Comparison of ENCODE assay signal across 8 cellular contexts in the genomic region with DNA sequence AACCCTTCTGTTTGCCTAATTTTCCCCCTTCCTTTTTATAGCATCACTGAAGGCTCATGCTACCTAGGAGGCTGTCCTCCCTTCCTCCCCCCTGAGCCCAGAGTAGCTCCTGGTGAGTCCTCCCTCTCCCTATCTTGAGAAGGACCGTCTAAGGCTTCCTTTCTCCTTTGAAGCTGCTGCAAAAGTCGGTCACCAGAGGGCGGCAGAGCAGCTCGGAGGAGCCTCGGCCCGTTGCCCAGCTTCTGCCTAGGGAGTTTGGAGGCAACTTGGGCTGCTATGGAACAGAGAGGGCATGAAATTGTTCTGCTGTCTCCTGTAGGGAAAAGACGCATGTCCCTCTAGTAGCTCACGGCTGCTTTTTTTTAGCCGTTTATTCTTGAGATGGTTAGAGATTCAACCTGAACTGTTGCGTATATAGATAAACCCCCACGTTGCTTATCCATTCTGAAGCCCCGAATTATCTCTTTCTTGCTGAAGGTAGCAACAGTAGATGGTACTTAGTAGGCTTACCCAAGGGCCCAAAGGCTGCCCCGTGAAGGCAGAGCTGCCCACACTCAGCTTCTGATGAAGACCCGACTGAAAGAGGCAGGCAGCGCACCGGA. TPM values are rescaled to one million over a fixed set of nuclear protein-coding genes. Genes with fewer than 3 reads are reported as not detected.
DNase-seq lines count a peak whose midpoint lies in the region; ATAC-seq lines count a peak whose summit lies in the region.

No MANE protein-coding gene starts in this region.

- H3K4me1 ChIP-seq in SJSA1 (replicated peaks) (peaks cover 8% of the 10 kb centered on the region), trophoblast cell (ENCODE audit: control insufficient read depth in 1 of 2, insufficient read depth in 2 of 2, low read length in 2 of 2) (peaks cover 14 to 16% of the 10 kb centered on the region in 2 experiments), aorta (ENCODE audit: control insufficient read depth in 1 of 2, insufficient read depth in 2 of 2, low read length in 2 of 2) (no peaks in the 10 kb centered on the region)

- no peak overlapping the region for H3K14ac ChIP-seq in trophoblast cell (ENCODE audit: low read length)

- no peak overlapping the region for H2BK12ac ChIP-seq in trophoblast cell (ENCODE audit: low read length)

- H3K18ac ChIP-seq in trophoblast cell (ENCODE audit: low read length) = no peak overlapping the region

- H4K12ac ChIP-seq in trophoblast cell (ENCODE audit: low read depth, low read length) = no peak overlapping the region

- H3K27me3 ChIP-seq in SJSA1 (replicated peaks) = peaks cover 5% of the 10 kb centered on the region; the same call in 1 of the 2 replicates
- no peaks in the 10 kb centered on the region for H3K27me3 ChIP-seq in trophoblast cell (ENCODE audit: insufficient read depth, low read length)
- H3K27me3 ChIP-seq in aorta (ENCODE audit: control insufficient read depth in 1 of 2, insufficient read depth in 2 of 2, low read length in 1 of 2) = no peaks in the 10 kb centered on the region

- H4K8ac ChIP-seq in trophoblast cell (ENCODE audit: low read depth, low read length) = no peak overlapping the region

- H3K79me1 ChIP-seq in trophoblast cell (ENCODE audit: low read length) = peaks cover 7% of the 10 kb centered on the region

- peaks cover 9% of the 10 kb centered on the region for H3K4me1 Mint-ChIP-seq in activated naive CD4-positive, alpha-beta T cell treated with anti-CD3 and anti-CD28 coated beads for 36 hours (ENCODE audit: low read depth)

- no peak overlapping the region for H3K4me3 Mint-ChIP-seq in activated naive CD4-positive, alpha-beta T cell treated with anti-CD3 and anti-CD28 coated beads for 36 hours

- no peak overlapping the region for H3K23ac ChIP-seq in trophoblast cell (ENCODE audit: low read length)

- H3K9me3 ChIP-seq in SJSA1 (replicated peaks) (no peaks in the 10 kb centered on the region), trophoblast cell (ENCODE audit: insufficient read depth, low read depth, low read length) (no peaks in the 10 kb centered on the region), aorta (ENCODE audit: control insufficient read depth, low read length) (no peaks in the 10 kb centered on the region)

- DNase-seq in DMS153 treated with DMSO at 0.1 percent for 48 hours (lab: John Stamatoyannopoulos, UW; ENCODE audit: unreplicated experiment) (peak; percentile 82), KG1 (lab: John Stamatoyannopoulos, UW) (peak; percentile 63), SJSA1 (ENCODE audit: low read depth in 1 of 2, low spot score in 2 of 2) (peak; percentile 58 to 71), glomerular visceral epithelial cell (ENCODE audit: extremely low spot score) (peak; percentile 66), trophoblast cell (peak; percentile 68 to 86), aorta (peak; percentile 89 to 93)
- peak; percentile 76 for DNase-seq in activated naive CD4-positive, alpha-beta T cell treated with anti-CD3 and anti-CD28 coated beads for 36 hours

- H3K79me2 ChIP-seq in trophoblast cell (ENCODE audit: control insufficient read depth, insufficient read depth, low read length, poor library complexity) = peaks cover 2% of the 10 kb centered on the region

- ATAC-seq in aorta (ENCODE audit: low FRiP score) (peak; percentile 77), HG03442 (IDR thresholded peaks at IDR 0.05; ENCODE audit: unreplicated experiment) (no peak)

- H3K4ac ChIP-seq in trophoblast cell (ENCODE audit: low read depth, low read length) = no peak overlapping the region

- H3K9ac ChIP-seq in trophoblast cell (ENCODE audit: low read length) = no peak overlapping the region

- no peak overlapping the region for H2AFZ ChIP-seq in trophoblast cell (ENCODE audit: insufficient read depth, low read length, poor library complexity)

- no peaks in the 10 kb centered on the region for H3K9me3 Mint-ChIP-seq in activated naive CD4-positive, alpha-beta T cell treated with anti-CD3 and anti-CD28 coated beads for 36 hours

- H3K27ac ChIP-seq in SJSA1 = no peak overlapping the region
- H3K27ac ChIP-seq in trophoblast cell (ENCODE audit: low read depth, low read length) = no peak overlapping the region
- H3K27ac ChIP-seq in aorta (ENCODE audit: low read depth in 1 of 2, low read length in 2 of 2) = no peak overlapping the region

- no peak overlapping the region for H4K91ac ChIP-seq in trophoblast cell (ENCODE audit: low read depth, low read length)

- H3K36me3 ChIP-seq in SJSA1 (no peaks in the 10 kb centered on the region), trophoblast cell (ENCODE audit: control insufficient read depth in 1 of 2, insufficient read depth in 2 of 2, low read length in 2 of 2) (peaks cover 7 to 11% of the 10 kb centered on the region in 2 experiments), aorta (ENCODE audit: control insufficient read depth in 1 of 2, insufficient read depth in 2 of 2, low read length in 1 of 2) (no peaks in the 10 kb centered on the region)

- H3K36me3 Mint-ChIP-seq in activated naive CD4-positive, alpha-beta T cell treated with anti-CD3 and anti-CD28 coated beads for 36 hours (ENCODE audit: low read depth) = no peaks in the 10 kb centered on the region

- peaks cover 32% of the 10 kb centered on the region for H3K27me3 Mint-ChIP-seq in activated naive CD4-positive, alpha-beta T cell treated with anti-CD3 and anti-CD28 coated beads for 36 hours (ENCODE audit: low read depth)

- no peak overlapping the region for H3K4me2 ChIP-seq in trophoblast cell (ENCODE audit: low read length)

- CTCF ChIA-PET in activated naive CD4-positive, alpha-beta T cell treated with anti-CD3 and anti-CD28 coated beads for 36 hours (lab: Charles Lee) = interaction anchor here (0.5 to 3.5 kb wide), 23 partner anchors 12 to 1293 kb away, joined by 3 to 44 read pairs (median 4); no protein-coding TSS in a partner anchor

- no peak overlapping the region for H3K27ac Mint-ChIP-seq in activated naive CD4-positive, alpha-beta T cell treated with anti-CD3 and anti-CD28 coated beads for 36 hours

- no peak overlapping the region for H2BK120ac ChIP-seq in trophoblast cell (ENCODE audit: insufficient read depth, low read length, poor library complexity)

- intact Hi-C loops in activated naive CD4-positive, alpha-beta T cell treated with anti-CD3 and anti-CD28 coated beads for 36 hours (cut with micrococcal nuclease) = loop anchor here (1.0 to 10.0 kb wide), 4 partner anchors 19 to 950 kb away; no protein-coding TSS in a partner anchor
- intact Hi-C loops in aorta (cut with DNase I) = loop anchor here in 1 of 2 donors (5.0 kb wide), 1 partner anchor 303 kb away; no protein-coding TSS in a partner anchor

- WGBS in trophoblast cell (ENCODE audit: extremely low coverage, insufficient coverage, insufficient read length) = no CpG with 5 or more reads among the region's 16 CpGs
- WGBS in aorta, 2 donors = 38 to 40% methylated on average over 16 of the region's 16 CpGs

- H3K4me3 ChIP-seq in SJSA1 (no peak overlapping the region), trophoblast cell (ENCODE audit: low read depth, low read length) (no peak overlapping the region), aorta (ENCODE audit: low read length in 2 of 2) (no peak overlapping the region)

- no peak overlapping the region for H2BK5ac ChIP-seq in trophoblast cell (ENCODE audit: low read depth, low read length, poor library complexity)

- no peak overlapping the region for H2AK5ac ChIP-seq in trophoblast cell (ENCODE audit: low read length)

RNA-seq across cellular contexts. Expression of gene WNT5B, which starts 5.7 kb away (rescaled TPM):
- total RNA-seq in SJSA1 (2014; rRNA removed; shearing (Covaris generic)) = 8.9 and 15.4 TPM in 2 replicates
- total RNA-seq in activated naive CD4-positive, alpha-beta T cell treated with anti-CD3 and anti-CD28 coated beads for 36 hours = not detected
- polyA plus RNA-seq in trophoblast cell (2013) = 15.8 and 15.9 TPM in 2 replicates
- 10 to 100 TPM in 1 of 2 donors, 1 to 10 TPM in 1; 4.2 to 11.2 TPM for total RNA-seq in aorta
- polyA plus RNA-seq in aorta = 1 to 10 TPM in 1 of 2 donors, under 1 TPM in 1; 0.88 to 1.3 TPM

RNA-seq across cellular contexts. Expression of gene FBXL14, which starts 40.3 kb away (rescaled TPM):
- 8.1 and 16.1 TPM in 2 replicates for total RNA-seq in SJSA1 (2014; rRNA removed; shearing (Covaris generic))
- 10 to 100 TPM; 11.4 to 11.9 TPM for total RNA-seq in activated naive CD4-positive, alpha-beta T cell treated with anti-CD3 and anti-CD28 coated beads for 36 hours
- polyA plus RNA-seq in trophoblast cell (2013) = 3.3 and 3.9 TPM in 2 replicates
- total RNA-seq in aorta = 10 to 100 TPM in 1 of 2 donors, 1 to 10 TPM in 1; 8.0 to 13.2 TPM
- polyA plus RNA-seq in aorta = 1 to 10 TPM; 2.8 to 7.1 TPM

RNA-seq across cellular contexts. Expression of gene ADIPOR2, which starts 56.2 kb away (rescaled TPM):
- 18.2 and 38.7 TPM in 2 replicates for total RNA-seq in SJSA1 (2014; rRNA removed; shearing (Covaris generic))
- total RNA-seq in activated naive CD4-positive, alpha-beta T cell treated with anti-CD3 and anti-CD28 coated beads for 36 hours = 10 to 100 TPM; 31.1 to 34.8 TPM
- polyA plus RNA-seq in trophoblast cell (2013) = 37.0 and 37.3 TPM in 2 replicates
- total RNA-seq in aorta = 10 to 100 TPM; 47.6 to 50.5 TPM
- 10 to 100 TPM; 14.8 to 15.8 TPM for polyA plus RNA-seq in aorta
